ENCODE assay signal across 9 cellular contexts in genomic region chr5:1315018-1315708, GRCh38. TPM values are rescaled to one million over a fixed set of nuclear protein-coding genes. Genes with fewer than 3 reads are reported as not detected.
DNase-seq lines count a peak whose midpoint lies in the region; ATAC-seq, FAIRE-seq and TF ChIP-seq lines count a peak whose summit lies in the region.
"Had no signal": no experiment of that assay in that cellular context is flagged by ENCODE, and none has a peak within 500 bp of the region (broad histone marks: within the 10 kb centered on the region; RNA-seq: fewer than 3 reads in every experiment).

No MANE protein-coding gene starts in this region.

- dilution Hi-C loops in mammary epithelial cell (cut with HindIII; ENCODE audit: low sequenced_read_pairs): loop anchor here (5.0 to 10.0 kb wide), 4 partner anchors 70 to 330 kb away; no protein-coding TSS in a partner anchor

- no peaks in the 10 kb centered on the region for H3K27me3 Mint-ChIP-seq in activated T-helper 2 cell treated with anti-CD3 and anti-CD28 coated beads, Interferon-gamma antibody, Interleukin-2, Interleukin-4, amounts not matched to agents 10 μg/mL and 5 μg/mL and 100 μg/mL, durations not matched to agents 14 hours and 24 hours and 36 hours (ENCODE audit: low read depth)

- in situ Hi-C loops in mammary epithelial cell (cut with MboI; ENCODE audit: low sequenced_read_pairs in 2 of 2): no loop called here

- H3K9me3 ChIP-seq in pancreas (no peaks in the 10 kb centered on the region), mammary epithelial cell (replicated peaks; ENCODE audit: insufficient read depth, low read length) (no peaks in the 10 kb centered on the region)

- 52 to 53% methylated on average over 13 of the region's 13 CpGs for WGBS in pancreas, 2 donors
- 92% methylated on average over 9 of the region's 13 CpGs for WGBS in mammary epithelial cell (ENCODE audit: low coverage, missing lambda C conversion rate)

- H2AFZ ChIP-seq in mammary epithelial cell (ENCODE audit: low read depth, low read length): no peak overlapping the region

- FAIRE-seq in pancreas (lab: Jason Lieb, UNC): no peak
- FAIRE-seq: A204.1 had no signal

- no peak overlapping the region for H3K4me2 ChIP-seq in mammary epithelial cell (ENCODE audit: insufficient read depth, low read depth, low read length)

- no peaks in the 10 kb centered on the region for H3K27me3 ChIP-seq in pancreas
- H3K27me3 ChIP-seq in mammary epithelial cell (ENCODE audit: insufficient read depth, low read length): no peaks in the 10 kb centered on the region

- H3K4me3 ChIP-seq in pancreas (peak overlapping the region in 2 of 4 donors; percentile 15 to 31), mammary epithelial cell (replicated peaks in 1 of 3; ENCODE audit: insufficient read depth in 1 of 3, low read depth in 2 of 3, low read length in 3 of 3) (no peak overlapping the region)

- no peak for TF ChIP-seq CTCF in pancreas (IDR thresholded peaks at IDR 0.05)
- TF ChIP-seq CTCF in mammary epithelial cell (conservative IDR thresholded peaks at IDR 0.05 in 1 of 2, IDR thresholded peaks at IDR 0.05 in 1 of 2; ENCODE audit: extremely low read depth in 1 of 2, insufficient read depth in 1 of 2, low read depth in 1 of 2, low read length in 2 of 2): no peak

- H3K4me3 Mint-ChIP-seq in activated T-helper 2 cell treated with anti-CD3 and anti-CD28 coated beads, Interferon-gamma antibody, Interleukin-2, Interleukin-4, amounts not matched to agents 10 μg/mL and 5 μg/mL and 100 μg/mL, durations not matched to agents 14 hours and 24 hours and 36 hours (ENCODE audit: low read depth): peak overlapping the region; percentile 69

- peaks cover 57% of the 10 kb centered on the region for H3K4me1 Mint-ChIP-seq in activated T-helper 2 cell treated with anti-CD3 and anti-CD28 coated beads, Interferon-gamma antibody, Interleukin-2, Interleukin-4, amounts not matched to agents 10 μg/mL and 5 μg/mL and 100 μg/mL, durations not matched to agents 14 hours and 24 hours and 36 hours (ENCODE audit: low read depth)

- no peak overlapping the region for H3K9ac ChIP-seq in mammary epithelial cell (ENCODE audit: insufficient read depth, low read length)

- H3K27ac ChIP-seq in pancreas (peak overlapping the region in 3 of 4 donors; percentile 60 to 78 (median 67)), mammary epithelial cell (ENCODE audit: insufficient read depth, low read depth, low read length) (no peak overlapping the region)

- peaks cover 44% of the 10 kb centered on the region for H3K36me3 Mint-ChIP-seq in activated T-helper 2 cell treated with anti-CD3 and anti-CD28 coated beads, Interferon-gamma antibody, Interleukin-2, Interleukin-4, amounts not matched to agents 10 μg/mL and 5 μg/mL and 100 μg/mL, durations not matched to agents 14 hours and 24 hours and 36 hours (ENCODE audit: low read depth)

- ATAC-seq in HG03354 (IDR thresholded peaks at IDR 0.05; ENCODE audit: poor library complexity, severe bottlenecking, unreplicated experiment) (peak; percentile 1), pancreas (peak in 3 of 4 donors; percentile 4 to 32 (median 7))

- H3K4me1 ChIP-seq in pancreas: peaks cover 14 to 16% (median 14%) of the 10 kb centered on the region in 3 donors
- peaks cover 11% of the 10 kb centered on the region for H3K4me1 ChIP-seq in mammary epithelial cell (ENCODE audit: insufficient read depth, low read length)

- BruUV-seq in mammary epithelial cell (replicated peaks; lab: Mats Ljungman, UMichigan): no TSS peak

- peak overlapping the region; percentile 92 for H3K27ac Mint-ChIP-seq in activated T-helper 2 cell treated with anti-CD3 and anti-CD28 coated beads, Interferon-gamma antibody, Interleukin-2, Interleukin-4, amounts not matched to agents 10 μg/mL and 5 μg/mL and 100 μg/mL, durations not matched to agents 14 hours and 24 hours and 36 hours

- H4K20me1 ChIP-seq in mammary epithelial cell (ENCODE audit: insufficient read depth, low read length): no peaks in the 10 kb centered on the region

- H3K79me2 ChIP-seq in mammary epithelial cell (ENCODE audit: insufficient read depth, low read length): no peaks in the 10 kb centered on the region

- peaks cover 0 to 24% (median 9%) of the 10 kb centered on the region in 3 donors for H3K36me3 ChIP-seq in pancreas
- H3K36me3 ChIP-seq in mammary epithelial cell (ENCODE audit: insufficient read depth, low read length): peaks cover 5% of the 10 kb centered on the region

- peak; percentile 67 for DNase-seq in DMS53 (lab: John Stamatoyannopoulos, UW)
- DNase-seq in DMS53 treated with DMSO at 0.1 percent for 48 hours (lab: John Stamatoyannopoulos, UW; ENCODE audit: unreplicated experiment): no peak
- no peak for DNase-seq in activated T-helper 2 cell treated with anti-CD3 and anti-CD28 coated beads, Interferon-gamma antibody, Interleukin-2, Interleukin-4, amounts not matched to agents 10 μg/mL and 5 μg/mL and 100 μg/mL, durations not matched to agents 14 hours and 24 hours and 36 hours (ENCODE audit: low spot score)
- peak in 2 of 6 donors; percentile 6 to 8 for DNase-seq in pancreas
- no peak for DNase-seq in mammary epithelial cell
- DNase-seq in NCI-H2107 (lab: John Stamatoyannopoulos, UW): no peak
- DNase-seq in stimulated activated CD4-positive, alpha-beta T cell treated with anti-CD3 and anti-CD28 coated beads, Interleukin-2, amount 100 ng/mL, for 48 hours: no peak

- intact Hi-C loops in activated T-helper 2 cell treated with anti-CD3 and anti-CD28 coated beads, Interferon-gamma antibody, Interleukin-2, Interleukin-4, amounts not matched to agents 10 μg/mL and 5 μg/mL and 100 μg/mL, durations not matched to agents 14 hours and 24 hours and 36 hours (cut with micrococcal nuclease): loop anchor here (5.0 to 10.0 kb wide), 2 partner anchors 330 to 562 kb away; no protein-coding TSS in a partner anchor
- intact Hi-C loops in pancreas (cut with DNase I) (no loop called here), mammary epithelial cell (cut with micrococcal nuclease) (no loop called here)

- CTCF ChIA-PET in mammary epithelial cell (lab: Charles Lee; ENCODE audit: low non-redundant PET): no interaction called here

- H3K9me3 Mint-ChIP-seq in activated T-helper 2 cell treated with anti-CD3 and anti-CD28 coated beads, Interferon-gamma antibody, Interleukin-2, Interleukin-4, amounts not matched to agents 10 μg/mL and 5 μg/mL and 100 μg/mL, durations not matched to agents 14 hours and 24 hours and 36 hours: peaks cover 17% of the 10 kb centered on the region

RNA-seq across cellular contexts. Expression of gene TERT, which starts 20.3 kb away (rescaled TPM):
- 11.8 and 12.0 TPM in 2 replicates for total RNA-seq in activated T-helper 2 cell treated with anti-CD3 and anti-CD28 coated beads, Interferon-gamma antibody, Interleukin-2, Interleukin-4, amounts not matched to agents 10 μg/mL and 5 μg/mL and 100 μg/mL, durations not matched to agents 14 hours and 24 hours and 36 hours
- total RNA-seq in pancreas (under 1 TPM in 3 of 6 donors, not detected in 3; 0.06 to 0.28 (median 0.25) TPM), mammary epithelial cell (not detected)
- polyA plus RNA-seq in pancreas (not detected), mammary epithelial cell (not detected)
- polyA minus RNA-seq in mammary epithelial cell: not detected

RNA-seq across cellular contexts. Expression of gene CLPTM1L, which starts 29.7 kb away (rescaled TPM):
- 102 and 107 TPM in 2 replicates for total RNA-seq in activated T-helper 2 cell treated with anti-CD3 and anti-CD28 coated beads, Interferon-gamma antibody, Interleukin-2, Interleukin-4, amounts not matched to agents 10 μg/mL and 5 μg/mL and 100 μg/mL, durations not matched to agents 14 hours and 24 hours and 36 hours
- total RNA-seq in pancreas (10 to 100 TPM; 40.4 to 63.0 (median 53.2) TPM), mammary epithelial cell (100 to 1,000 TPM; 111 to 154 TPM)
- polyA plus RNA-seq in pancreas (10 to 100 TPM; 39.5 to 60.0 TPM), mammary epithelial cell (158 TPM)
- 101 TPM for polyA minus RNA-seq in mammary epithelial cell

Comparison
In these comparisons a context has a peak if more than half of its experiments do, and no peak if none do; other contexts are left out.
1. RNA of gene TERT, which starts 20.3 kb away (total RNA-seq): 11.8 to 12.0 TPM in activated T-helper 2 cell treated with anti-CD3 and anti-CD28 coated beads, Interferon-gamma antibody, Interleukin-2, Interleukin-4, amounts not matched to agents 10 μg/mL and 5 μg/mL and 100 μg/mL, durations not matched to agents 14 hours and 24 hours and 36 hours; 0.06 to 0.28 TPM in pancreas and not detected in mammary epithelial cell; every median in the first group is over 10 times any median in the second.